8 cellular contexts compared by ENCODE assay signal in genomic region chr12:116559080-116559329, GRCh38. TPM values are rescaled to one million over a fixed set of nuclear protein-coding genes. Genes with fewer than 3 reads are reported as not detected.
DNase-seq lines count a peak whose midpoint lies in the region; ATAC-seq and TF ChIP-seq lines count a peak whose summit lies in the region.

No MANE protein-coding gene starts in this region.

- H3K4me1 ChIP-seq in neuronal stem cell (ENCODE audit: control insufficient read depth in 2 of 2, insufficient read depth in 1 of 2, low read depth in 1 of 2, low read length in 2 of 2): peaks cover 0 to 11% of the 10 kb centered on the region in 2 donors

- peak overlapping the region; percentile 74 to 82 for H3K4me3 Mint-ChIP-seq in CD14-positive monocyte
- peak overlapping the region; percentile 78 for H3K4me3 Mint-ChIP-seq in activated T-helper 17 cell treated with anti-CD3 and anti-CD28 coated beads, Interleukin-2, amount 50 U/mL, for 72 hours

- peaks cover 2 to 8% of the 10 kb centered on the region in 2 donors for H3K36me3 Mint-ChIP-seq in CD14-positive monocyte
- no peaks in the 10 kb centered on the region for H3K36me3 Mint-ChIP-seq in activated T-helper 17 cell treated with anti-CD3 and anti-CD28 coated beads, Interleukin-2, amount 50 U/mL, for 72 hours (ENCODE audit: low read depth)

- peak overlapping the region; percentile 21 for H3K14ac ChIP-seq in neuronal stem cell (ENCODE audit: low read length)

- peaks cover 0 to 2% (median 0%) of the 10 kb centered on the region in 3 donors for H3K27me3 Mint-ChIP-seq in CD14-positive monocyte (ENCODE audit: low read depth in 3 of 3)
- H3K27me3 Mint-ChIP-seq in activated T-helper 17 cell treated with anti-CD3 and anti-CD28 coated beads, Interleukin-2, amount 50 U/mL, for 72 hours: no peaks in the 10 kb centered on the region

- H3K4me1 Mint-ChIP-seq in CD14-positive monocyte: peaks cover 57% of the 10 kb centered on the region
- peaks cover 20% of the 10 kb centered on the region for H3K4me1 Mint-ChIP-seq in activated T-helper 17 cell treated with anti-CD3 and anti-CD28 coated beads, Interleukin-2, amount 50 U/mL, for 72 hours

- H2BK15ac ChIP-seq in neuronal stem cell (ENCODE audit: low read length): no peak overlapping the region

- intact Hi-C loops in CD14-positive monocyte (cut with micrococcal nuclease): loop anchor here (2.0 to 10.0 kb wide), 3 partner anchors 34 to 284 kb away; partner anchors contain the start of gene MED13L (in 1 of the 2)

- peak overlapping the region; percentile 49 for H2AK5ac ChIP-seq in neuronal stem cell (ENCODE audit: low read depth, low read length)

- H3K9ac ChIP-seq in neuronal stem cell (ENCODE audit: low read depth, low read length, poor library complexity): no peak overlapping the region

- no CpG with 5 or more reads among the region's 10 CpGs for WGBS in neuronal stem cell (ENCODE audit: extremely low coverage in 2 of 2, insufficient read length in 2 of 2, insufficient replicate concordance in 1 of 2), 2 donors

- no peak for TF ChIP-seq CTCF in CD14-positive monocyte (IDR thresholded peaks at IDR 0.05)

- no peaks in the 10 kb centered on the region for H3K36me3 ChIP-seq in neuronal stem cell (replicated peaks in 1 of 2; ENCODE audit: control insufficient read depth in 2 of 2, insufficient read depth in 2 of 2, low read length in 2 of 2)
- no peaks in the 10 kb centered on the region for H3K36me3 ChIP-seq in H7 (replicated peaks; ENCODE audit: control insufficient read depth, insufficient read depth, low read length)

- H2BK120ac ChIP-seq in neuronal stem cell (ENCODE audit: low read depth, low read length): no peak overlapping the region

- no peaks in the 10 kb centered on the region for H3K27me3 ChIP-seq in neuronal stem cell (ENCODE audit: control insufficient read depth in 3 of 3, insufficient read depth in 3 of 3, low read depth in 1 of 3, low read length in 3 of 3)
- H3K27me3 ChIP-seq in H7 (ENCODE audit: control insufficient read depth, insufficient read depth, low read length): no peaks in the 10 kb centered on the region

- H3K4me3 ChIP-seq in neuronal stem cell (ENCODE audit: low read length in 2 of 2): no peak overlapping the region
- no peak overlapping the region for H3K4me3 ChIP-seq in H7 (ENCODE audit: insufficient read depth, low read depth, low read length)

- peaks cover 7 to 18% (median 14%) of the 10 kb centered on the region in 7 donors for H3K9me3 Mint-ChIP-seq in CD14-positive monocyte
- peaks cover 7% of the 10 kb centered on the region for H3K9me3 Mint-ChIP-seq in activated T-helper 17 cell treated with anti-CD3 and anti-CD28 coated beads, Interleukin-2, amount 50 U/mL, for 72 hours

- H4K8ac ChIP-seq in neuronal stem cell (ENCODE audit: low read depth, low read length): no peak overlapping the region

- H2BK12ac ChIP-seq in neuronal stem cell (ENCODE audit: low read length): peak overlapping the region; percentile 16

- H3K4me2 ChIP-seq in neuronal stem cell (ENCODE audit: insufficient read depth, low read length, poor library complexity, severe bottlenecking): no peak overlapping the region

- ATAC-seq in HG03159 (IDR thresholded peaks at IDR 0.05; ENCODE audit: unreplicated experiment): peak; percentile 42
- ATAC-seq in activated T-helper 17 cell treated with anti-CD3 and anti-CD28 coated beads, Interleukin-2, amount 50 U/mL, for 72 hours (replicated peaks): peak; percentile 18

- DNase-seq in CD14-positive monocyte (ENCODE audit: low spot score): no peak
- peak; percentile 37 for DNase-seq in GM19238 (ENCODE audit: insufficient read length, low spot score)
- no peak for DNase-seq in neuronal stem cell (ENCODE audit: low spot score)
- DNase-seq in islet precursor cell: no peak
- DNase-seq in NCI-H748 (lab: John Stamatoyannopoulos, UW; ENCODE audit: unreplicated experiment): no peak
- DNase-seq in H7: no peak

- no peak overlapping the region for H4K91ac ChIP-seq in neuronal stem cell (ENCODE audit: low read depth, low read length, poor library complexity)

- H3K18ac ChIP-seq in neuronal stem cell (ENCODE audit: low read length): peak overlapping the region; percentile 91

- peak overlapping the region; percentile 96 for H2BK5ac ChIP-seq in neuronal stem cell (ENCODE audit: low read length)

- H3K9me3 ChIP-seq in neuronal stem cell (replicated peaks in 1 of 2; ENCODE audit: control insufficient read depth in 2 of 2, insufficient read depth in 1 of 2, low read depth in 1 of 2, low read length in 2 of 2): no peaks in the 10 kb centered on the region

- peak overlapping the region; percentile 85 for H2AFZ ChIP-seq in neuronal stem cell (ENCODE audit: low read length)

- H3K4ac ChIP-seq in neuronal stem cell (ENCODE audit: low read length): no peak overlapping the region

- no peaks in the 10 kb centered on the region for H3K79me1 ChIP-seq in neuronal stem cell (ENCODE audit: low read depth, low read length)

- H3K23ac ChIP-seq in neuronal stem cell (ENCODE audit: low read depth, low read length, poor library complexity): peak overlapping the region; percentile 32

- H3K27ac ChIP-seq in neuronal stem cell (replicated peaks; ENCODE audit: low read length): peak overlapping the region; percentile 80

- peak overlapping the region; percentile 100 for H3K27ac Mint-ChIP-seq in CD14-positive monocyte
- H3K27ac Mint-ChIP-seq in activated T-helper 17 cell treated with anti-CD3 and anti-CD28 coated beads, Interleukin-2, amount 50 U/mL, for 72 hours: peak overlapping the region; percentile 72

RNA-seq across cellular contexts. Expression of gene MAP1LC3B2, which starts 0.2 kb away (rescaled TPM):
- polyA plus RNA-seq in CD14-positive monocyte: 10 to 100 TPM in 1 of 2 donors, 1 to 10 TPM in 1; 6.4 to 12.9 TPM
- total RNA-seq in activated T-helper 17 cell treated with anti-CD3 and anti-CD28 coated beads, Interleukin-2, amount 50 U/mL, for 72 hours: under 1 TPM; 0.90 to 0.97 TPM
- 1.5 TPM for polyA plus RNA-seq in neuronal stem cell (2013, experiment 1 of 2)
- polyA plus RNA-seq in neuronal stem cell (2013, experiment 2 of 2): 1.5 TPM
- total RNA-seq in H7 (2014; rRNA removed; shearing (Covaris generic)): 2.8 TPM in 1 of 2 replicates, not detected in the other
